9 cellular contexts compared by ENCODE assay signal in genomic region chr16:75238853-75239371, GRCh38. TPM values are rescaled to one million over a fixed set of nuclear protein-coding genes. Genes with fewer than 3 reads are reported as not detected.
DNase-seq lines count a peak whose midpoint lies in the region; ATAC-seq, FAIRE-seq and TF ChIP-seq lines count a peak whose summit lies in the region.
"Had no signal": no experiment of that assay in that cellular context is flagged by ENCODE, and none has a peak within 500 bp of the region (broad histone marks: within the 10 kb centered on the region; RNA-seq: fewer than 3 reads in every experiment).

No MANE protein-coding gene starts in this region.

- no peak overlapping the region for H3K27ac Mint-ChIP-seq in T-helper 17 cell

- no peak for TF ChIP-seq EP300 in suprapubic skin (IDR thresholded peaks at IDR 0.05)

- H3K4me1 Mint-ChIP-seq in T-helper 17 cell, result peaks cover 10% of the 10 kb centered on the region

- H3K36me3 Mint-ChIP-seq in T-helper 17 cell (ENCODE audit: low read depth), result no peaks in the 10 kb centered on the region

- WGBS in suprapubic skin, result no CpG with 5 or more reads among the region's 10 CpGs

- ATAC-seq in HG03457 (IDR thresholded peaks at IDR 0.05; ENCODE audit: unreplicated experiment) (no peak), T-helper 17 cell (no peak)

- H3K27ac ChIP-seq in brain microvascular endothelial cell, result peak overlapping the region; percentile 93
- peak overlapping the region; percentile 71 to 74 for H3K27ac ChIP-seq in kidney (ENCODE audit: low read depth in 2 of 2, low read length in 2 of 2)
- peak overlapping the region; percentile 66 for H3K27ac ChIP-seq in suprapubic skin

- H3K36me3 ChIP-seq in brain microvascular endothelial cell (replicated peaks), result peaks cover 68% of the 10 kb centered on the region
- peaks cover 20 to 51% of the 10 kb centered on the region in 2 donors for H3K36me3 ChIP-seq in kidney (ENCODE audit: control insufficient read depth in 1 of 2, insufficient read depth in 2 of 2, low read length in 2 of 2)
- H3K36me3 ChIP-seq in suprapubic skin, result peaks cover 38% of the 10 kb centered on the region
- H3K36me3 ChIP-seq in HAP-1 (replicated peaks), result peaks cover 28% of the 10 kb centered on the region

- H3K27me3 ChIP-seq in brain microvascular endothelial cell (replicated peaks), result no peaks in the 10 kb centered on the region
- no peaks in the 10 kb centered on the region for H3K27me3 ChIP-seq in suprapubic skin
- H3K27me3 ChIP-seq in HAP-1 (ENCODE audit: low read depth), result no peaks in the 10 kb centered on the region

- TF ChIP-seq CTCF in HFF-Myc (IDR thresholded peaks at IDR 0.05; ENCODE audit: low read depth, low read length, missing control alignments) (peak; percentile 15), brain microvascular endothelial cell (IDR thresholded peaks at IDR 0.05; ENCODE audit: low read depth, low read length, missing control alignments) (peak; percentile 44), kidney (IDR thresholded peaks at IDR 0.05; ENCODE audit: borderline replicate concordance, extremely low read depth, insufficient read depth) (no peak), suprapubic skin (IDR thresholded peaks at IDR 0.05) (peak in 1 of 2 donors; percentile 2)

- H3K4me3 ChIP-seq in HFF-Myc (replicated peaks; ENCODE audit: low read depth, low read length) (no peak overlapping the region), brain microvascular endothelial cell (ENCODE audit: low read depth, low read length) (no peak overlapping the region), kidney (ENCODE audit: low read length in 2 of 2) (no peak overlapping the region), suprapubic skin (no peak overlapping the region), HAP-1 (no peak overlapping the region)

- intact Hi-C loops in kidney (cut with DNase I), result no loop called here

- peaks cover 13 to 36% of the 10 kb centered on the region in 2 donors for H3K4me1 ChIP-seq in kidney (ENCODE audit: control insufficient read depth in 1 of 2, insufficient read depth in 1 of 2, low read depth in 1 of 2, low read length in 2 of 2)
- peaks cover 41% of the 10 kb centered on the region for H3K4me1 ChIP-seq in suprapubic skin
- H3K4me1 ChIP-seq in HAP-1, result no peaks in the 10 kb centered on the region

- no peak overlapping the region for H3K4me3 Mint-ChIP-seq in T-helper 17 cell

- no peak for FAIRE-seq in kidney (lab: Jason Lieb, UNC)

- H3K9me3 ChIP-seq in kidney (ENCODE audit: control insufficient read depth in 1 of 2, low read length in 2 of 2) (no peaks in the 10 kb centered on the region), suprapubic skin (no peaks in the 10 kb centered on the region), HAP-1 (no peaks in the 10 kb centered on the region), T-helper 17 cell (ENCODE audit: control insufficient read depth, low read length, poor library complexity, severe bottlenecking) (no peaks in the 10 kb centered on the region)

- no peak overlapping the region for H3K9ac ChIP-seq in kidney (ENCODE audit: low read length in 2 of 2)

- TF ChIP-seq POLR2A in suprapubic skin (IDR thresholded peaks at IDR 0.05), result no peak

- in situ Hi-C loops in brain microvascular endothelial cell (cut with HindIII; ENCODE audit: low pct_ligation_motif_present, low sequenced_read_pairs), result no loop called here
- in situ Hi-C loops in HAP-1 (cut with MboI; ENCODE audit: low sequenced_read_pairs), result no loop called here

- DNase-seq in HFF-Myc (ENCODE audit: extremely low read depth, low read depth) (no peak), brain microvascular endothelial cell (no peak), kidney (no peak), suprapubic skin (ENCODE audit: low spot score in 2 of 2) (no peak), mucosa of gallbladder (ENCODE audit: low spot score) (no peak), HAP-1 (ENCODE audit: low spot score in 2 of 2) (no peak), T-helper 17 cell (no peak)
- DNase-seq: NCI-H774 had no signal

- H3K27me3 Mint-ChIP-seq in T-helper 17 cell, result no peaks in the 10 kb centered on the region

RNA-seq across cellular contexts. Expression of gene BCAR1, which starts 12.5 kb away (rescaled TPM):
- total RNA-seq in kidney, result 123 TPM
- polyA plus RNA-seq in kidney (ENCODE audit: insufficient read depth, low read depth, low replicate concordance), result 69.1 TPM
- 10 to 100 TPM; 26.5 to 39.2 (median 30.9) TPM for total RNA-seq in suprapubic skin
- 223 TPM for total RNA-seq in mucosa of gallbladder
- total RNA-seq in T-helper 17 cell, result under 1 TPM in 1 of 2 donors, not detected in 1; 0.50 TPM

RNA-seq across cellular contexts. Expression of gene CTRB1, which starts 20.1 kb away (rescaled TPM):
- total RNA-seq in kidney, result not detected
- not detected for polyA plus RNA-seq in kidney (ENCODE audit: insufficient read depth, low read depth, low replicate concordance)
- not detected for total RNA-seq in suprapubic skin
- total RNA-seq in mucosa of gallbladder, result 15.0 TPM
- total RNA-seq in T-helper 17 cell, result not detected

RNA-seq across cellular contexts. Expression of gene CTRB2, which starts 32.0 kb away (rescaled TPM):
- total RNA-seq in kidney, result not detected
- polyA plus RNA-seq in kidney (ENCODE audit: insufficient read depth, low read depth, low replicate concordance), result not detected
- not detected for total RNA-seq in suprapubic skin
- total RNA-seq in mucosa of gallbladder, result 26.7 TPM
- total RNA-seq in T-helper 17 cell, result not detected

Comparison
In these comparisons a context has a peak if more than half of its experiments do, and no peak if none do; other contexts are left out.
1. RNA of gene BCAR1, which starts 12.5 kb away (total RNA-seq): 223 TPM in mucosa of gallbladder (single experiment), 123 TPM in kidney (single experiment) and 26.5 to 39.2 TPM in suprapubic skin; 0.50 TPM in T-helper 17 cell; every median in the first group is over 10 times any median in the second.
2. RNA of gene CTRB1, which starts 20.1 kb away (total RNA-seq): 15.0 TPM in mucosa of gallbladder (single experiment); not detected in kidney (single experiment), not detected in suprapubic skin and not detected in T-helper 17 cell; every median in the first group is over 10 times any median in the second.
3. RNA of gene CTRB2, which starts 32.0 kb away (total RNA-seq): 26.7 TPM in mucosa of gallbladder (single experiment); not detected in kidney (single experiment), not detected in suprapubic skin and not detected in T-helper 17 cell; every median in the first group is over 10 times any median in the second.
4. Peak in every context shown above with its lines, with median percentiles within 50 percentile points of each other: H3K27ac ChIP-seq.